In genomic region chr19:56837892-56838679, GRCh38 we compare ENCODE assay signal across 10 cellular contexts. TPM values are rescaled to one million over a fixed set of nuclear protein-coding genes. Genes with fewer than 3 reads are reported as not detected.
DNase-seq lines count a peak whose midpoint lies in the region; ATAC-seq and TF ChIP-seq lines count a peak whose summit lies in the region.
"Had no signal": no experiment of that assay in that cellular context is flagged by ENCODE, and none has a peak within 500 bp of the region (broad histone marks: within the 10 kb centered on the region; RNA-seq: fewer than 3 reads in every experiment).

No MANE protein-coding gene starts in this region.

- ATAC-seq in activated CD8-positive, alpha-beta memory T cell treated with anti-CD3 and anti-CD28 coated beads, Interleukin-2, amount 10 ng/mL, durations not matched to agents 7 days and 5 days = no peak

- peaks cover 31% of the 10 kb centered on the region for H3K9me3 Mint-ChIP-seq in activated CD8-positive, alpha-beta memory T cell treated with anti-CD3 and anti-CD28 coated beads, Interleukin-2, amount 10 ng/mL, durations not matched to agents 7 days and 5 days (ENCODE audit: low read depth)
- H3K9me3 Mint-ChIP-seq in mesothelial cell of epicardium = peaks cover 61% of the 10 kb centered on the region

- peaks cover 2% of the 10 kb centered on the region for H3K4me1 Mint-ChIP-seq in activated CD8-positive, alpha-beta memory T cell treated with anti-CD3 and anti-CD28 coated beads, Interleukin-2, amount 10 ng/mL, durations not matched to agents 7 days and 5 days
- H3K4me1 Mint-ChIP-seq in mesothelial cell of epicardium = no peaks in the 10 kb centered on the region

- no peaks in the 10 kb centered on the region for H3K27me3 ChIP-seq in dorsolateral prefrontal cortex

- TF ChIP-seq CTCF in dorsolateral prefrontal cortex (IDR thresholded peaks at IDR 0.05 in 54 of 56, conservative IDR thresholded peaks at IDR 0.05 in 2 of 56; ENCODE audit: low read depth in 1 of 56, partially characterized antibody in 56 of 56) (peak; percentile 33 to 75 (median 57)), mesothelial cell of epicardium (IDR thresholded peaks at IDR 0.05; ENCODE audit: unreplicated experiment) (no peak)

- H3K36me3 Mint-ChIP-seq in activated CD8-positive, alpha-beta memory T cell treated with anti-CD3 and anti-CD28 coated beads, Interleukin-2, amount 10 ng/mL, durations not matched to agents 7 days and 5 days = peaks cover 8% of the 10 kb centered on the region
- H3K36me3 Mint-ChIP-seq in mesothelial cell of epicardium = peaks cover 11% of the 10 kb centered on the region

- CTCF ChIA-PET in activated CD8-positive, alpha-beta memory T cell treated with anti-CD3 and anti-CD28 coated beads, Interleukin-2, amount 10 ng/mL, durations not matched to agents 7 days and 5 days (lab: Charles Lee) = no interaction called here

- H3K4me3 Mint-ChIP-seq in activated CD8-positive, alpha-beta memory T cell treated with anti-CD3 and anti-CD28 coated beads, Interleukin-2, amount 10 ng/mL, durations not matched to agents 7 days and 5 days = no peak overlapping the region
- no peak overlapping the region for H3K4me3 Mint-ChIP-seq in mesothelial cell of epicardium
- H3K4me3 Mint-ChIP-seq: natural killer cell had no signal

- no peak for DNase-seq in activated CD8-positive, alpha-beta memory T cell treated with anti-CD3 and anti-CD28 coated beads, Interleukin-2, amount 10 ng/mL, durations not matched to agents 7 days and 5 days
- no peak for DNase-seq in activated CD8-positive, alpha-beta memory T cell treated with anti-CD3 and anti-CD28 coated beads for 24 hours
- peak; percentile 66 to 87 (median 78) for DNase-seq in dorsolateral prefrontal cortex
- peak; percentile 50 for DNase-seq in middle frontal gyrus (ENCODE audit: extremely low spot score, low spot score)
- no peak for DNase-seq in NOMO-1 treated with DMSO at 0.1 percent for 48 hours (lab: John Stamatoyannopoulos, UW; ENCODE audit: unreplicated experiment)
- DNase-seq in mesothelial cell of epicardium (ENCODE audit: low spot score in 2 of 2, unreplicated experiment in 2 of 2) = no peak
- DNase-seq in activated effector memory CD4-positive, alpha-beta T cell treated with anti-CD3 and anti-CD28 coated beads, Interleukin-2, amount 50 U/mL, for 16 hours = no peak

- no peaks in the 10 kb centered on the region for H3K4me1 ChIP-seq in urinary bladder (ENCODE audit: insufficient read depth)

- peaks cover 5% of the 10 kb centered on the region for H3K27me3 Mint-ChIP-seq in activated CD8-positive, alpha-beta memory T cell treated with anti-CD3 and anti-CD28 coated beads, Interleukin-2, amount 10 ng/mL, durations not matched to agents 7 days and 5 days
- H3K27me3 Mint-ChIP-seq in mesothelial cell of epicardium (ENCODE audit: low read depth) = no peaks in the 10 kb centered on the region

- H3K27ac Mint-ChIP-seq in activated CD8-positive, alpha-beta memory T cell treated with anti-CD3 and anti-CD28 coated beads, Interleukin-2, amount 10 ng/mL, durations not matched to agents 7 days and 5 days = peak overlapping the region; percentile 25
- no peak overlapping the region for H3K27ac Mint-ChIP-seq in mesothelial cell of epicardium
- H3K27ac Mint-ChIP-seq: natural killer cell had no signal

- intact Hi-C loops in dorsolateral prefrontal cortex (cut with DNase I) = loop anchor here (2.0 to 5.0 kb wide), 8 partner anchors 71 to 259 kb away; no protein-coding TSS in a partner anchor

- H3K4me3 ChIP-seq in dorsolateral prefrontal cortex (peak overlapping the region; percentile 47 to 86 (median 66)), urinary bladder (ENCODE audit: low read depth, low read length) (peak overlapping the region; percentile 38)

- 46% methylated on average over 33 of the region's 33 CpGs for WGBS in urinary bladder

- peak overlapping the region; percentile 62 to 99 (median 94) for H3K27ac ChIP-seq in dorsolateral prefrontal cortex
- H3K27ac ChIP-seq in urinary bladder (ENCODE audit: low read depth) = peak overlapping the region; percentile 77

- H3K36me3 ChIP-seq in urinary bladder (ENCODE audit: insufficient read depth) = no peaks in the 10 kb centered on the region

RNA-seq across cellular contexts. Expression of gene PEG3, which starts 2.4 kb away (rescaled TPM):
- total RNA-seq in activated CD8-positive, alpha-beta memory T cell treated with anti-CD3 and anti-CD28 coated beads, Interleukin-2, amount 10 ng/mL, durations not matched to agents 7 days and 5 days = not detected
- 100 to 1,000 TPM; 102 to 326 (median 229) TPM for total RNA-seq in dorsolateral prefrontal cortex
- total RNA-seq in urinary bladder = 324 TPM
- 9.7 TPM for polyA plus RNA-seq in urinary bladder
- not detected in 3 replicates for total RNA-seq in mesothelial cell of epicardium
- total RNA-seq: natural killer cell had no signal

RNA-seq across cellular contexts. Expression of gene ZIM2, which starts 2.4 kb away (rescaled TPM):
- not detected for total RNA-seq in activated CD8-positive, alpha-beta memory T cell treated with anti-CD3 and anti-CD28 coated beads, Interleukin-2, amount 10 ng/mL, durations not matched to agents 7 days and 5 days
- total RNA-seq in dorsolateral prefrontal cortex = 10 to 100 TPM in 29 of 120 experiments, 1 to 10 TPM in 91; 1.8 to 26.0 (median 7.0) TPM
- total RNA-seq in urinary bladder = 5.7 TPM
- polyA plus RNA-seq in urinary bladder = 0.18 TPM
- not detected in 3 replicates for total RNA-seq in mesothelial cell of epicardium
- total RNA-seq: natural killer cell had no signal
- polyA plus RNA-seq: BJ had no signal

Comparison
In these comparisons a context has a peak if more than half of its experiments do, and no peak if none do; other contexts are left out.
1. DNase-seq: peak in dorsolateral prefrontal cortex (10 of 10) and middle frontal gyrus (single experiment); none in activated CD8-positive, alpha-beta memory T cell treated with anti-CD3 and anti-CD28 coated beads, Interleukin-2, amount 10 ng/mL, durations not matched to agents 7 days and 5 days (single experiment), activated CD8-positive, alpha-beta memory T cell treated with anti-CD3 and anti-CD28 coated beads for 24 hours (single experiment), NOMO-1 treated with DMSO at 0.1 percent for 48 hours (single experiment), mesothelial cell of epicardium (0 of 2) and activated effector memory CD4-positive, alpha-beta T cell treated with anti-CD3 and anti-CD28 coated beads, Interleukin-2, amount 50 U/mL, for 16 hours (single experiment).
2. RNA of gene PEG3, which starts 2.4 kb away (total RNA-seq): 324 TPM in urinary bladder (single experiment) and 102 to 326 TPM in dorsolateral prefrontal cortex; not detected in activated CD8-positive, alpha-beta memory T cell treated with anti-CD3 and anti-CD28 coated beads, Interleukin-2, amount 10 ng/mL, durations not matched to agents 7 days and 5 days and not detected in mesothelial cell of epicardium; every median in the first group is over 100 times any median in the second.